14 cellular contexts compared by ENCODE assay signal in the genomic region with DNA sequence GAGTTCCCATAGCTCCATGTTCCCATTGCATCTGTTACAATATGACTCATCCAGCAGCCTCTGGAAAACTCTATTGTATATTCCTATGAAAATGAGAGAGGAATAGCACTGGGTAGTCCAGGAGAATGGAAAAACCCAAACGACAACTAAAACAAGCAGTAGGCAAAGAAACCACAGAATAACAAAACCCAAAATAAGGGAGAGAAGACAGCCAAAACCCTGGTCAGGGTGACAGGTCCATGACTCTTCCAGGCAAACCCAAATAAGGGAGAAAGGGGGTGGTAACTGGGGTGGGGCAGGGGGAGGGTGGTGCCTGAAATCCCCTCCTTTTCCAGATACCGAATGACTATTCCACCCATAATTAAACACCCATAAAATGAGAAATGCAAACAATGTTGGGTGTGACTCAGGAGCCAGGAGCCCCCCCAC. TPM values are rescaled to one million over a fixed set of nuclear protein-coding genes. Genes with fewer than 3 reads are reported as not detected.
DNase-seq lines count a peak whose midpoint lies in the region; ATAC-seq and TF ChIP-seq lines count a peak whose summit lies in the region.
"Had no signal": no experiment of that assay in that cellular context is flagged by ENCODE, and none has a peak within 500 bp of the region (broad histone marks: within the 10 kb centered on the region; RNA-seq: fewer than 3 reads in every experiment).

No MANE protein-coding gene starts in this region.

- H3K27ac ChIP-seq in PC-3 (ENCODE audit: low read length) = peak overlapping the region; percentile 79
- no peak overlapping the region for H3K27ac ChIP-seq in colonic mucosa
- H3K27ac ChIP-seq in transverse colon = no peak overlapping the region
- H3K27ac ChIP-seq: gastroesophageal sphincter, pancreas had no signal

- CTCF ChIA-PET in PC-3 (lab: Charles Lee) = interaction anchor here (0.5 kb wide), 1 partner anchor 90 kb away, joined by 8 read pairs; no protein-coding TSS in a partner anchor

- H3K27me3 ChIP-seq in PC-3 (ENCODE audit: low read length) (no peaks in the 10 kb centered on the region), colonic mucosa (no peaks in the 10 kb centered on the region), transverse colon (no peaks in the 10 kb centered on the region)
- H3K27me3 ChIP-seq: gastroesophageal sphincter, pancreas had no signal

- peaks cover 27% of the 10 kb centered on the region for H3K79me2 ChIP-seq in PC-3 (ENCODE audit: low read length)

- no peaks in the 10 kb centered on the region for H4K20me1 ChIP-seq in PC-3 (ENCODE audit: low read length)

- peak overlapping the region; percentile 73 for H3K4me2 ChIP-seq in PC-3 (ENCODE audit: low read length)
- H3K4me2 ChIP-seq: SK-N-SH, smooth muscle cell had no signal

- H3K9me3 ChIP-seq in PC-3 (ENCODE audit: low read length) = peaks cover 17% of the 10 kb centered on the region
- peaks cover 8% of the 10 kb centered on the region for H3K9me3 ChIP-seq in colonic mucosa
- H3K9me3 ChIP-seq in transverse colon = peaks cover 48 to 60% of the 10 kb centered on the region in 2 donors
- H3K9me3 ChIP-seq: pancreas had no signal

- no peak overlapping the region for H2AFZ ChIP-seq in PC-3 (ENCODE audit: low read length)

- H3K36me3 ChIP-seq in PC-3 (ENCODE audit: low read depth, low read length) (peaks cover 44% of the 10 kb centered on the region), colonic mucosa (no peaks in the 10 kb centered on the region), transverse colon (peaks cover 0 to 34% (median 5%) of the 10 kb centered on the region in 4 donors)
- H3K36me3 ChIP-seq: pancreas had no signal

- in situ Hi-C loops in transverse colon (cut with MboI; ENCODE audit: low pct_ligation_motif_present in 1 of 4, low pct_unique_long_range_greater_than_20kb in 1 of 4, low sequenced_read_pairs in 3 of 4) = no loop called here

- H3F3A ChIP-seq in PC-3 (ENCODE audit: low read length, unreplicated experiment) = peaks cover 14% of the 10 kb centered on the region

- no TSS peak for BruUV-seq in PC-3 (replicated peaks; lab: Mats Ljungman, UMichigan)

- H3K9ac ChIP-seq in PC-3 (ENCODE audit: low read length) (no peak overlapping the region), colonic mucosa (ENCODE audit: low read depth in 2 of 2, low read length in 2 of 2) (no peak overlapping the region)
- H3K9ac ChIP-seq: SK-N-SH had no signal

- H3K4me3 ChIP-seq in PC-3 (ENCODE audit: low read length) (peak overlapping the region; percentile 41; the same call in 1 of the 2 replicates), colonic mucosa (no peak overlapping the region), transverse colon (no peak overlapping the region)
- H3K4me3 ChIP-seq: gastroesophageal sphincter, pancreas, smooth muscle cell had no signal

- DNase-seq in ELR (ENCODE audit: low read depth) (peak; percentile 41), PC-3 (peak; percentile 83), colonic mucosa (peak; percentile 28), occipital lobe (lab: John Stamatoyannopoulos, UW) (peak; percentile 20), transverse colon (no peak)
- DNase-seq in effector CD8-positive, alpha-beta T cell (lab: John Stamatoyannopoulos, UW) = no peak
- no peak for DNase-seq in stimulated activated CD4-positive, alpha-beta T cell treated with anti-CD3 and anti-CD28 coated beads, Interleukin-4, amount 100 ng/mL, for 24 hours
- DNase-seq: activated CD4-positive, alpha-beta memory T cell treated with anti-CD3 and anti-CD28 coated beads, Interleukin-2, amount 10 ng/mL, durations not matched to agents 7 days and 5 days; C1 segment of cervical spinal cord; effector memory CD4-positive, alpha-beta T cell; pancreas; SK-N-SH had no signal

- peaks cover 18% of the 10 kb centered on the region for H3K4me1 ChIP-seq in PC-3 (ENCODE audit: insufficient read depth, low read length)
- H3K4me1 ChIP-seq in colonic mucosa = no peaks in the 10 kb centered on the region
- H3K4me1 ChIP-seq in transverse colon = peaks cover 1 to 13% (median 6%) of the 10 kb centered on the region in 4 donors

- WGBS in transverse colon (ENCODE audit: low coverage in 1 of 2), 2 donors = 64% methylated on average over 2 of the region's 2 CpGs; no CpG with 5 or more reads in 1 of the 2 donors

- TF ChIP-seq POLR2A in transverse colon (IDR thresholded peaks at IDR 0.05) = no peak

- intact Hi-C loops in PC-3 (cut with micrococcal nuclease) = no loop called here
- intact Hi-C loops in colonic mucosa (cut with DNase I) = no loop called here
- intact Hi-C loops in transverse colon (cut with DNase I; ENCODE audit: low total_unique reads) = no loop called here

- H3K9me2 ChIP-seq in PC-3 (replicated peaks; ENCODE audit: low read length) = no peaks in the 10 kb centered on the region
- H3K9me2 ChIP-seq: SK-N-SH had no signal

- POLR2A ChIA-PET in PC-3 (lab: Charles Lee; ENCODE audit: unreplicated experiment) = no interaction called here

- peak; percentile 25 for ATAC-seq in PC-3
- ATAC-seq: gastroesophageal sphincter, pancreas had no signal

- no peak for TF ChIP-seq CTCF in PC-3 (conservative IDR thresholded peaks at IDR 0.05; ENCODE audit: low read depth, low read length)
- TF ChIP-seq CTCF in colonic mucosa (IDR thresholded peaks at IDR 0.05) = no peak
- no peak for TF ChIP-seq CTCF in transverse colon (IDR thresholded peaks at IDR 0.05)

- no peak for TF ChIP-seq EP300 in transverse colon (IDR thresholded peaks at IDR 0.05; ENCODE audit: low read depth)

RNA-seq across cellular contexts. Expression of gene ZNF8, which starts 4.0 kb away (rescaled TPM):
- total RNA-seq in PC-3 (2014; rRNA removed) (7.3 and 7.9 TPM in 2 replicates), colonic mucosa (1 to 10 TPM; 3.4 to 3.8 TPM), occipital lobe (17.2 TPM), transverse colon (1 to 10 TPM; 4.6 to 6.6 (median 6.3) TPM)

RNA-seq across cellular contexts. Expression of gene ERVK3-1, which starts 30.4 kb away (rescaled TPM):
- total RNA-seq in PC-3 (2014; rRNA removed) (104 and 116 TPM in 2 replicates), colonic mucosa (10 to 100 TPM; 21.6 to 25.0 TPM), occipital lobe (20.6 TPM), transverse colon (10 to 100 TPM; 13.3 to 58.9 (median 36.2) TPM)

RNA-seq across cellular contexts. Expression of gene ZNF544, which starts 46.1 kb away (rescaled TPM):
- total RNA-seq in PC-3 (2014; rRNA removed) (73.7 and 115 TPM in 2 replicates), colonic mucosa (10 to 100 TPM; 17.2 to 29.6 TPM), occipital lobe (63.8 TPM), transverse colon (10 to 100 TPM in 3 of 4 donors, 1 to 10 TPM in 1; 8.6 to 62.3 (median 25.1) TPM)

RNA-seq across cellular contexts. Expression of gene ZSCAN22, which starts 52.0 kb away (rescaled TPM):
- total RNA-seq in PC-3 (2014; rRNA removed) (4.0 and 4.3 TPM in 2 replicates), colonic mucosa (1 to 10 TPM; 3.0 to 3.7 TPM), occipital lobe (3.0 TPM), transverse colon (10 to 100 TPM in 1 of 4 donors, 1 to 10 TPM in 3; 3.0 to 11.6 (median 3.3) TPM)

Comparison
In these comparisons a context has a peak if more than half of its experiments do, and no peak if none do; other contexts are left out.
1. DNase-seq: peak in ELR (single experiment), PC-3 (single experiment), colonic mucosa (single experiment) and occipital lobe (single experiment); none in transverse colon (single experiment), effector CD8-positive, alpha-beta T cell (single experiment) and stimulated activated CD4-positive, alpha-beta T cell treated with anti-CD3 and anti-CD28 coated beads, Interleukin-4, amount 100 ng/mL, for 24 hours (single experiment).